Comparison of ENCODE assay signal across 29 cellular contexts in genomic region chr11:119750056-119750455, GRCh38.
"Had no signal": no experiment of that assay in that cellular context is flagged by ENCODE, and none has a peak within 500 bp of the region (broad histone marks: within the 10 kb centered on the region; RNA-seq: fewer than 3 reads in every experiment).

No MANE protein-coding gene starts in this region.

- H3K36me3 Mint-ChIP-seq: naive thymus-derived CD4-positive, alpha-beta T cell; neural progenitor cell; stimulated activated effector memory CD8-positive, alpha-beta T cell treated with anti-CD3 and anti-CD28 coated beads, Interleukin-12 subunit alpha, Interleukin-12 subunit beta, amount 100 ng/mL, for 72 hours had no signal

- H3K36me3 ChIP-seq: esophagus muscularis mucosa, gastroesophageal sphincter, heart left ventricle, neural progenitor cell, ovary, right lobe of liver, tibial artery, upper lobe of left lung, uterus had no signal

- H3K27me3 ChIP-seq: hepatocyte, ovary, right lobe of liver, testis, tibial artery, upper lobe of left lung, uterus had no signal

- H3K4me3 Mint-ChIP-seq: naive thymus-derived CD4-positive, alpha-beta T cell; nephron; neural progenitor cell; stimulated activated effector memory CD8-positive, alpha-beta T cell treated with anti-CD3 and anti-CD28 coated beads, Interleukin-12 subunit alpha, Interleukin-12 subunit beta, amount 100 ng/mL, for 72 hours had no signal

- H3K4me3 ChIP-seq: coronary artery, esophagus muscularis mucosa, gastroesophageal sphincter, heart left ventricle, hepatocyte, neural progenitor cell, ovary, right lobe of liver, smooth muscle cell, testis, tibial artery, upper lobe of left lung, uterus had no signal

- H3K9me3 ChIP-seq: esophagus muscularis mucosa, gastroesophageal sphincter, heart left ventricle, ovary, right lobe of liver, testis, tibial artery, upper lobe of left lung, uterus had no signal

- H3K4me1 ChIP-seq: esophagus muscularis mucosa, gastroesophageal sphincter, testis, upper lobe of left lung, uterus had no signal

- DNase-seq: dermis blood vessel endothelial cell; effector memory CD4-positive, alpha-beta T cell; foreskin keratinocyte; heart left ventricle; kidney glomerular epithelial cell; mammary epithelial cell; mesendoderm; midbrain; naive thymus-derived CD4-positive, alpha-beta T cell; nucleus accumbens; ovary; retina; right lobe of liver; stimulated activated CD4-positive, alpha-beta T cell treated with anti-CD3 and anti-CD28 coated beads, Interleukin-2, amount 100 ng/mL, for 24 hours; stimulated activated CD4-positive, alpha-beta T cell treated with anti-CD3 and anti-CD28 coated beads, Interleukin-4, amount 100 ng/mL, for 24 hours; stimulated activated naive CD8-positive, alpha-beta T cell treated with anti-CD3 and anti-CD28 coated beads, Interleukin-15, Interleukin-2, amounts not matched to agents 100 U/mL and 50 U/mL, for 24 hours; substantia nigra; testis; tibial artery; upper lobe of left lung; uterus had no signal

- H3K9me3 Mint-ChIP-seq: naive thymus-derived CD4-positive, alpha-beta T cell; nephron; neural progenitor cell; stimulated activated effector memory CD8-positive, alpha-beta T cell treated with anti-CD3 and anti-CD28 coated beads, Interleukin-12 subunit alpha, Interleukin-12 subunit beta, amount 100 ng/mL, for 72 hours had no signal

- ATAC-seq: foreskin keratinocyte; gastroesophageal sphincter; heart left ventricle; naive thymus-derived CD4-positive, alpha-beta T cell; right lobe of liver; stimulated activated effector memory CD8-positive, alpha-beta T cell treated with anti-CD3 and anti-CD28 coated beads, Interleukin-12 subunit alpha, Interleukin-12 subunit beta, amount 100 ng/mL, for 72 hours; stimulated activated naive CD8-positive, alpha-beta T cell treated with anti-CD3 and anti-CD28 coated beads, Interleukin-15, Interleukin-2, amounts not matched to agents 100 U/mL and 50 U/mL, for 24 hours had no signal

- H3K27ac ChIP-seq: coronary artery, esophagus muscularis mucosa, foreskin keratinocyte, gastroesophageal sphincter, heart left ventricle, hepatocyte, neural progenitor cell, ovary, right lobe of liver, testis, tibial artery, upper lobe of left lung, uterus had no signal

- H3K27ac Mint-ChIP-seq: naive thymus-derived CD4-positive, alpha-beta T cell; nephron; neural progenitor cell; stimulated activated effector memory CD8-positive, alpha-beta T cell treated with anti-CD3 and anti-CD28 coated beads, Interleukin-12 subunit alpha, Interleukin-12 subunit beta, amount 100 ng/mL, for 72 hours had no signal
